In genomic region chr11:47180006-47180787, GRCh38 we compare ENCODE assay signal across 15 cellular contexts. TPM values are rescaled to one million over a fixed set of nuclear protein-coding genes. Genes with fewer than 3 reads are reported as not detected.
"Had no signal": no experiment of that assay in that cellular context is flagged by ENCODE, and none has a peak within 500 bp of the region (broad histone marks: within the 10 kb centered on the region; RNA-seq: fewer than 3 reads in every experiment).

No MANE protein-coding gene starts in this region.

- H3K9me3 ChIP-seq: body of pancreas, testis, upper lobe of right lung had no signal

- DNase-seq: amniotic stem cell, upper lobe of right lung had no signal

- ATAC-seq: activated CD8-positive, alpha-beta memory T cell treated with anti-CD3 and anti-CD28 coated beads, Interleukin-2, amount 10 ng/mL, durations not matched to agents 7 days and 5 days; activated naive CD4-positive, alpha-beta T cell treated with anti-CD3 and anti-CD28 coated beads, Interleukin-2, amount 50 U/mL, for 72 hours; body of pancreas; left colon; stimulated activated naive CD8-positive, alpha-beta T cell treated with anti-CD3 and anti-CD28 coated beads, Interleukin-15, Interleukin-2, amounts not matched to agents 100 U/mL and 50 U/mL, for 24 hours; upper lobe of right lung had no signal

- H3K27me3 ChIP-seq: body of pancreas, testis, upper lobe of right lung had no signal

- H3K27ac ChIP-seq: body of pancreas, skin epidermis, testis, upper lobe of right lung had no signal

- H3K4me3 Mint-ChIP-seq: activated CD4-positive, alpha-beta memory T cell treated with anti-CD3 and anti-CD28 coated beads for 36 hours; activated CD4-positive, alpha-beta T cell treated with anti-CD3 and anti-CD28 coated beads for 36 hours; activated CD8-positive, alpha-beta memory T cell treated with anti-CD3 and anti-CD28 coated beads, Interleukin-2, amount 10 ng/mL, durations not matched to agents 7 days and 5 days had no signal

- H3K9me3 Mint-ChIP-seq: activated CD4-positive, alpha-beta memory T cell treated with anti-CD3 and anti-CD28 coated beads for 36 hours; activated naive CD4-positive, alpha-beta T cell treated with anti-CD3 and anti-CD28 coated beads, Interleukin-2, amount 50 U/mL, for 72 hours; activated T-helper 2 cell treated with anti-CD3 and anti-CD28 coated beads, Interferon-gamma antibody, Interleukin-2, Interleukin-4, amounts not matched to agents 10 μg/mL and 5 μg/mL and 100 μg/mL, durations not matched to agents 14 hours and 24 hours and 36 hours had no signal

- H3K36me3 Mint-ChIP-seq: activated CD8-positive, alpha-beta memory T cell treated with anti-CD3 and anti-CD28 coated beads, Interleukin-2, amount 10 ng/mL, durations not matched to agents 7 days and 5 days; naive B cell had no signal

- H3K4me3 ChIP-seq: body of pancreas, skin epidermis, testis, upper lobe of right lung had no signal

- FAIRE-seq: colon had no signal

- H3K27ac Mint-ChIP-seq: activated CD4-positive, alpha-beta memory T cell treated with anti-CD3 and anti-CD28 coated beads for 36 hours; activated CD4-positive, alpha-beta T cell treated with anti-CD3 and anti-CD28 coated beads for 36 hours; activated T-helper 2 cell treated with anti-CD3 and anti-CD28 coated beads, Interferon-gamma antibody, Interleukin-2, Interleukin-4, amounts not matched to agents 10 μg/mL and 5 μg/mL and 100 μg/mL, durations not matched to agents 14 hours and 24 hours and 36 hours had no signal

RNA-seq across cellular contexts. Expression of gene PACSIN3, which starts 6.0 kb away (rescaled TPM):
- total RNA-seq: mononuclear cell had no signal
